27 cellular contexts compared by ENCODE assay signal in the genomic region with DNA sequence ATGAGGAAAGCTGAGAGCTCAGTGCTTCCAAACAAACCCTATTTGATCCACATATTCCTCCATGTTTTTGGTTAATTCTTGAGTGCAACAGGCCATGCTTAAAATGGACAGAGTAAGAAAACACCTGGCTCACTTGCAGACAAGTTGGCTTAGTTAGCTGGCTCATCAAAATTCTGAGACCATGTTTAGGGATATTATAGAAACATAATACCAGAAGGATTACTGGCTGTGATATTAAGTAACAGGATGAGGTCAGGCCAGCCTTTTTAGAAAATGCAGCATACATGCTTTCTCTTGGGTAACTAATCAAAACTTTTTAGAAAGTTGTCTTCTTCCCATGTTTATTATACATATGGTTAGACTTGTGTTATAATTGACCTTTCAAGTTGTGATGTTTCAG.
"Had no signal": no experiment of that assay in that cellular context is flagged by ENCODE, and none has a peak within 500 bp of the region (broad histone marks: within the 10 kb centered on the region; RNA-seq: fewer than 3 reads in every experiment).

No MANE protein-coding gene starts in this region.

- H3K4me3 ChIP-seq: stomach, suprapubic skin, testis, thoracic aorta, thyroid gland, tibial artery, tibial nerve, transverse colon, upper lobe of left lung, upper lobe of right lung, uterus, vagina had no signal

- H3K36me3 ChIP-seq: stomach, suprapubic skin, thoracic aorta, thyroid gland, tibial artery, tibial nerve, transverse colon, upper lobe of left lung, upper lobe of right lung, uterus, vagina had no signal

- ATAC-seq: stimulated activated effector memory CD8-positive, alpha-beta T cell treated with anti-CD3 and anti-CD28 coated beads, Interleukin-12 subunit alpha, Interleukin-12 subunit beta, amount 100 ng/mL, for 72 hours; stimulated activated memory B cell treated with anti-CD40 and anti-IgM and Interleukin-4, amounts not matched to agents 10 μg/mL and 1 μg/mL and 100 μg/mL, for 72 hours; stimulated activated naive B cell treated with anti-CD40 and anti-IgM and Interleukin-4, amounts not matched to agents 10 μg/mL and 1 μg/mL and 100 μg/mL, for 72 hours; stimulated activated naive CD8-positive, alpha-beta T cell treated with anti-CD3 and anti-CD28 coated beads, Interleukin-15, amount 100 ng/mL, for 72 hours; stimulated activated naive CD8-positive, alpha-beta T cell treated with anti-CD3 and anti-CD28 coated beads, Interleukin-15, Interleukin-2, amounts not matched to agents 100 U/mL and 50 U/mL, for 24 hours; upper lobe of right lung had no signal

- DNase-seq: stimulated activated CD4-positive, alpha-beta T cell treated with anti-CD3 and anti-CD28 coated beads, Interleukin-2, amount 100 ng/mL, for 48 hours; stimulated activated CD4-positive, alpha-beta T cell treated with anti-CD3 and anti-CD28 coated beads, Interleukin-4, amount 100 ng/mL, for 1 hour; stimulated activated CD4-positive, alpha-beta T cell treated with anti-CD3 and anti-CD28 coated beads, Interleukin-4, amount 100 ng/mL, for 24 hours; stimulated activated CD4-positive, alpha-beta T cell treated with anti-CD3 and anti-CD28 coated beads, Interleukin-4, amount 100 ng/mL, for 4 hours; stimulated activated CD8-positive, alpha-beta memory T cell treated with anti-CD3 and anti-CD28 coated beads, Interleukin-4, amount 100 ng/mL, for 48 hours; stimulated activated naive B cell treated with anti-CD40 and anti-IgM and Interleukin-4, amounts not matched to agents 10 μg/mL and 1 μg/mL and 100 μg/mL, for 72 hours; stimulated activated naive CD4-positive, alpha-beta T cell; stimulated activated naive CD4-positive, alpha-beta T cell treated with Interleukin-2 at 50 U/mL for 16 hours; stimulated activated naive CD8-positive, alpha-beta T cell treated with anti-CD3 and anti-CD28 coated beads, Interleukin-15, amount 100 ng/mL, for 72 hours; stimulated activated naive CD8-positive, alpha-beta T cell treated with anti-CD3 and anti-CD28 coated beads, Interleukin-15, Interleukin-2, amounts not matched to agents 100 U/mL and 50 U/mL, for 24 hours; stomach; substantia nigra; testis; thyroid gland; tibial artery; transverse colon; trophoblast cell; upper lobe of left lung; upper lobe of right lung; uterus had no signal

- H3K27me3 ChIP-seq: stomach, suprapubic skin, testis, thyroid gland, tibial artery, tibial nerve, transverse colon, upper lobe of left lung, upper lobe of right lung, uterus, vagina had no signal

- FAIRE-seq: urothelium cell line had no signal

- H3K27ac ChIP-seq: stomach, suprapubic skin, testis, thoracic aorta, thyroid gland, tibial artery, tibial nerve, transverse colon, upper lobe of left lung, upper lobe of right lung, uterus, vagina had no signal

- H3K4me1 ChIP-seq: stomach, suprapubic skin, testis, thyroid gland, tibial artery, tibial nerve, transverse colon, upper lobe of left lung, upper lobe of right lung, uterus, vagina had no signal

- H3K9me3 ChIP-seq: suprapubic skin, testis, thoracic aorta, thyroid gland, transverse colon, upper lobe of left lung, upper lobe of right lung, uterus, vagina had no signal
